Comparison of ENCODE assay signal across 8 cellular contexts in genomic region chr20:41072099-41072798, GRCh38. TPM values are rescaled to one million over a fixed set of nuclear protein-coding genes. Genes with fewer than 3 reads are reported as not detected.
A peak's percentile ranks its signal among the peaks of the same experiment; 100 is the strongest.
DNase-seq lines count a peak whose midpoint lies in the region; ATAC-seq, FAIRE-seq and TF ChIP-seq lines count a peak whose summit lies in the region.

No MANE protein-coding gene starts in this region.

- TF ChIP-seq CTCF in astrocyte (IDR thresholded peaks at IDR 0.05; ENCODE audit: insufficient read depth, low read depth, low read length) (no peak), type B pancreatic cell (conservative IDR thresholded peaks at IDR 0.05) (no peak)

- peaks cover 77% of the 10 kb centered on the region for H3K4me1 Mint-ChIP-seq in activated CD4-positive, alpha-beta T cell treated with anti-CD3 and anti-CD28 coated beads, Interleukin-2, amount 10 ng/mL, durations not matched to agents 7 days and 5 days
- H3K4me1 Mint-ChIP-seq in astrocyte (ENCODE audit: low read depth, unreplicated experiment) (peaks cover 23% of the 10 kb centered on the region), type B pancreatic cell (ENCODE audit: unreplicated experiment) (peaks cover 62% of the 10 kb centered on the region)

- H3K9me3 ChIP-seq in astrocyte (ENCODE audit: insufficient read depth, low read depth, low read length) = no peaks in the 10 kb centered on the region

- H3K27me3 Mint-ChIP-seq in activated CD4-positive, alpha-beta T cell treated with anti-CD3 and anti-CD28 coated beads, Interleukin-2, amount 10 ng/mL, durations not matched to agents 7 days and 5 days = no peaks in the 10 kb centered on the region
- no peaks in the 10 kb centered on the region for H3K27me3 Mint-ChIP-seq in astrocyte (ENCODE audit: low read depth, unreplicated experiment)
- no peaks in the 10 kb centered on the region for H3K27me3 Mint-ChIP-seq in type B pancreatic cell

- no peak for FAIRE-seq in astrocyte (lab: Jason Lieb, UNC)

- POLR2A ChIA-PET in activated CD4-positive, alpha-beta T cell treated with anti-CD3 and anti-CD28 coated beads, Interleukin-2, amount 10 ng/mL, durations not matched to agents 7 days and 5 days (lab: Charles Lee) = no interaction called here

- H3K9me3 Mint-ChIP-seq in activated CD4-positive, alpha-beta T cell treated with anti-CD3 and anti-CD28 coated beads, Interleukin-2, amount 10 ng/mL, durations not matched to agents 7 days and 5 days = no peaks in the 10 kb centered on the region
- H3K9me3 Mint-ChIP-seq in astrocyte (ENCODE audit: unreplicated experiment) (no peaks in the 10 kb centered on the region), type B pancreatic cell (no peaks in the 10 kb centered on the region)

- peak overlapping the region; percentile 8 for H3K4me3 ChIP-seq in astrocyte (ENCODE audit: insufficient read depth, low read depth, low read length)

- peak overlapping the region; percentile 51 for H3K27ac ChIP-seq in astrocyte (ENCODE audit: low read depth, low read length)

- DNase-seq in activated CD4-positive, alpha-beta T cell treated with anti-CD3 and anti-CD28 coated beads, Interleukin-2, amount 10 ng/mL, durations not matched to agents 7 days and 5 days = no peak
- DNase-seq in activated CD4-positive, alpha-beta T cell treated with anti-CD3 and anti-CD28 coated beads, Interleukin-2, amount 50 U/mL, for 4 hours = no peak
- DNase-seq in astrocyte (ENCODE audit: low read depth) (peak; percentile 88), iris pigment epithelial cell (ENCODE audit: low read depth) (peak; percentile 93), type B pancreatic cell (ENCODE audit: extremely low spot score, unreplicated experiment) (no peak), NCI-H2196 treated with DMSO at 0.1 percent for 48 hours (lab: John Stamatoyannopoulos, UW; ENCODE audit: unreplicated experiment) (no peak), DMS 273 (lab: John Stamatoyannopoulos, UW; ENCODE audit: unreplicated experiment) (no peak)

- no peak overlapping the region for H2AFZ ChIP-seq in astrocyte (ENCODE audit: low read depth, low read length)

- H3K36me3 ChIP-seq in astrocyte (ENCODE audit: insufficient read depth, low read length) = peaks cover 11% of the 10 kb centered on the region

- ATAC-seq in HG03135 (IDR thresholded peaks at IDR 0.05; ENCODE audit: unreplicated experiment) = no peak

- H4K20me1 ChIP-seq in astrocyte (ENCODE audit: insufficient read depth, low read length) = peaks cover 67% of the 10 kb centered on the region

- no peaks in the 10 kb centered on the region for H3K27me3 ChIP-seq in astrocyte (ENCODE audit: insufficient read depth, low read length)

- no peak overlapping the region for H3K4me3 Mint-ChIP-seq in activated CD4-positive, alpha-beta T cell treated with anti-CD3 and anti-CD28 coated beads, Interleukin-2, amount 10 ng/mL, durations not matched to agents 7 days and 5 days
- H3K4me3 Mint-ChIP-seq in astrocyte (ENCODE audit: unreplicated experiment) (no peak overlapping the region), type B pancreatic cell (no peak overlapping the region)

- CTCF ChIA-PET in activated CD4-positive, alpha-beta T cell treated with anti-CD3 and anti-CD28 coated beads, Interleukin-2, amount 10 ng/mL, durations not matched to agents 7 days and 5 days (lab: Charles Lee) = interaction anchor here (0.6 to 1.2 kb wide), 3 partner anchors 11 to 151 kb away, joined by 3 read pairs; no protein-coding TSS in a partner anchor

- H3K4me2 ChIP-seq in astrocyte (ENCODE audit: low read length) = peak overlapping the region; percentile 72

- peak overlapping the region; percentile 34 for H3K9ac ChIP-seq in astrocyte (ENCODE audit: low read length)

- H3K27ac Mint-ChIP-seq in activated CD4-positive, alpha-beta T cell treated with anti-CD3 and anti-CD28 coated beads, Interleukin-2, amount 10 ng/mL, durations not matched to agents 7 days and 5 days = peak overlapping the region; percentile 11
- no peak overlapping the region for H3K27ac Mint-ChIP-seq in astrocyte (ENCODE audit: unreplicated experiment)
- H3K27ac Mint-ChIP-seq in type B pancreatic cell = peak overlapping the region; percentile 9

- H3K36me3 Mint-ChIP-seq in activated CD4-positive, alpha-beta T cell treated with anti-CD3 and anti-CD28 coated beads, Interleukin-2, amount 10 ng/mL, durations not matched to agents 7 days and 5 days (ENCODE audit: low read depth) = peaks cover 39% of the 10 kb centered on the region
- H3K36me3 Mint-ChIP-seq in astrocyte (ENCODE audit: low read depth, unreplicated experiment) (peaks cover 9% of the 10 kb centered on the region), type B pancreatic cell (peaks cover 30% of the 10 kb centered on the region)

- peaks cover 20% of the 10 kb centered on the region for H3K4me1 ChIP-seq in astrocyte (ENCODE audit: insufficient read depth, low read length)

- H3K79me2 ChIP-seq in astrocyte (ENCODE audit: insufficient read depth, low read length) = peaks cover 96% of the 10 kb centered on the region

RNA-seq across cellular contexts. Expression of gene TOP1, which starts 43.6 kb away (rescaled TPM):
- 10 to 100 TPM; 66.7 to 76.9 TPM for total RNA-seq in activated CD4-positive, alpha-beta T cell treated with anti-CD3 and anti-CD28 coated beads, Interleukin-2, amount 10 ng/mL, durations not matched to agents 7 days and 5 days
- total RNA-seq in astrocyte (55.9 and 63.5 TPM in 2 replicates), type B pancreatic cell (ENCODE audit: low replicate concordance) (72.5 and 84.6 TPM in 2 replicates)

Comparison
In these comparisons a context has a peak if more than half of its experiments do, and no peak if none do; other contexts are left out.
1. DNase-seq: peak in astrocyte (single experiment) and iris pigment epithelial cell (single experiment); none in activated CD4-positive, alpha-beta T cell treated with anti-CD3 and anti-CD28 coated beads, Interleukin-2, amount 10 ng/mL, durations not matched to agents 7 days and 5 days (single experiment), activated CD4-positive, alpha-beta T cell treated with anti-CD3 and anti-CD28 coated beads, Interleukin-2, amount 50 U/mL, for 4 hours (0 of 2), type B pancreatic cell (single experiment), NCI-H2196 treated with DMSO at 0.1 percent for 48 hours (single experiment) and DMS 273 (single experiment).